15 cellular contexts compared by ENCODE assay signal in genomic region chr12:100913872-100914600, GRCh38.
"Had no signal": no experiment of that assay in that cellular context is flagged by ENCODE, and none has a peak within 500 bp of the region (broad histone marks: within the 10 kb centered on the region; RNA-seq: fewer than 3 reads in every experiment).

No MANE protein-coding gene starts in this region.

- H3K36me3 ChIP-seq: cardiac muscle cell, colonic mucosa, lower lobe of right lung, neutrophil, right atrium auricular region, transverse colon had no signal

- H3K9me3 ChIP-seq: colonic mucosa, lower lobe of right lung, neutrophil, right atrium auricular region, transverse colon had no signal

- H3K9me3 Mint-ChIP-seq: activated naive CD8-positive, alpha-beta T cell treated with anti-CD3 and anti-CD28 coated beads, Interleukin-2, amount 50 U/mL, for 24 hours; activated T-helper 1 cell treated with anti-CD3 and anti-CD28 coated beads, Interleukin-12 subunit alpha, Interleukin-12 subunit beta, Interleukin-2, Interleukin-4 antibody, amounts not matched to agents 30 ng/mL and 10 ng/mL and 1 ng/mL, durations not matched to agents 14 hours and 24 hours and 36 hours; naive B cell had no signal

- H3K4me3 Mint-ChIP-seq: activated naive CD8-positive, alpha-beta T cell treated with anti-CD3 and anti-CD28 coated beads, Interleukin-2, amount 50 U/mL, for 24 hours; activated T-helper 1 cell treated with anti-CD3 and anti-CD28 coated beads, Interleukin-12 subunit alpha, Interleukin-12 subunit beta, Interleukin-2, Interleukin-4 antibody, amounts not matched to agents 30 ng/mL and 10 ng/mL and 1 ng/mL, durations not matched to agents 14 hours and 24 hours and 36 hours; naive B cell had no signal

- DNase-seq: activated CD4-positive, alpha-beta T cell treated with anti-CD3 and anti-CD28 coated beads for 48 hours; activated naive CD4-positive, alpha-beta T cell; activated naive CD8-positive, alpha-beta T cell treated with anti-CD3 and anti-CD28 coated beads, Interleukin-2, amount 50 U/mL, for 24 hours; colonic mucosa; effector CD4-positive, alpha-beta T cell; left cardiac atrium; lower lobe of right lung; naive B cell; posterior cingulate gyrus; small intestine; transverse colon had no signal

- H3K4me1 ChIP-seq: colonic mucosa, lower lobe of right lung, right atrium auricular region, transverse colon had no signal

- H3K27me3 ChIP-seq: cardiac muscle cell, colonic mucosa, neutrophil, right atrium auricular region, transverse colon had no signal

- H3K4me3 ChIP-seq: cardiac muscle cell, colonic mucosa, lower lobe of right lung, right atrium auricular region, transverse colon had no signal

- H3K4me1 Mint-ChIP-seq: activated naive CD8-positive, alpha-beta T cell treated with anti-CD3 and anti-CD28 coated beads, Interleukin-2, amount 50 U/mL, for 24 hours; naive B cell had no signal

- ATAC-seq: activated naive CD8-positive, alpha-beta T cell treated with anti-CD3 and anti-CD28 coated beads, Interleukin-2, amount 50 U/mL, for 24 hours; left cardiac atrium; lower lobe of right lung had no signal

- H3K36me3 Mint-ChIP-seq: naive B cell had no signal

- H3K27ac Mint-ChIP-seq: activated naive CD8-positive, alpha-beta T cell treated with anti-CD3 and anti-CD28 coated beads, Interleukin-2, amount 50 U/mL, for 24 hours; activated T-helper 1 cell treated with anti-CD3 and anti-CD28 coated beads, Interleukin-12 subunit alpha, Interleukin-12 subunit beta, Interleukin-2, Interleukin-4 antibody, amounts not matched to agents 30 ng/mL and 10 ng/mL and 1 ng/mL, durations not matched to agents 14 hours and 24 hours and 36 hours; naive B cell had no signal

- H3K27ac ChIP-seq: cardiac muscle cell, colonic mucosa, lower lobe of right lung, neutrophil, right atrium auricular region, transverse colon had no signal

- H3K27me3 Mint-ChIP-seq: activated naive CD8-positive, alpha-beta T cell treated with anti-CD3 and anti-CD28 coated beads, Interleukin-2, amount 50 U/mL, for 24 hours; naive B cell had no signal
